Comparison of ENCODE assay signal across 8 cellular contexts in genomic region chr9:81687521-81688261, GRCh38. TPM values are rescaled to one million over a fixed set of nuclear protein-coding genes. Genes with fewer than 3 reads are reported as not detected.
DNase-seq lines count a peak whose midpoint lies in the region; ATAC-seq and TF ChIP-seq lines count a peak whose summit lies in the region.

No MANE protein-coding gene starts in this region.

- no peaks in the 10 kb centered on the region for H3K9me3 ChIP-seq in gastroesophageal sphincter

- TF ChIP-seq EP300 in gastroesophageal sphincter (IDR thresholded peaks at IDR 0.05) = no peak

- POLR2A ChIA-PET in activated B cell treated with CpG ODN at 0.5 μM for 24 hours (lab: Charles Lee) = interaction anchor here (1.0 to 2.7 kb wide), 2 partner anchors 14 to 33 kb away, joined by 7 to 22 read pairs; no protein-coding TSS in a partner anchor

- CTCF ChIA-PET in activated B cell treated with CpG ODN at 0.5 μM for 24 hours (lab: Charles Lee) = interaction anchor here (0.7 to 9.3 kb wide), 6 partner anchors 15 to 457 kb away, joined by 3 to 128 read pairs (median 8); no protein-coding TSS in a partner anchor

- H3K36me3 ChIP-seq in gastroesophageal sphincter = peaks cover 0 to 10% of the 10 kb centered on the region in 2 donors

- peak overlapping the region; percentile 70 to 73 for H3K4me3 ChIP-seq in gastroesophageal sphincter

- no peak for DNase-seq in T-helper 2 cell treated with Interferon-gamma antibody and Interleukin-4, amounts not matched to agents 5 μg/mL and 100 μg/mL, for 36 hours (ENCODE audit: low spot score)
- DNase-seq in T-helper 2 cell (no peak), activated B cell treated with CpG ODN at 0.5 μM for 24 hours (peak; percentile 40), occipital lobe (lab: John Stamatoyannopoulos, UW) (peak; percentile 23), NCI-H774 (lab: John Stamatoyannopoulos, UW) (no peak)
- DNase-seq in effector memory CD8-positive, alpha-beta T cell = no peak

- peak overlapping the region; percentile 80 to 98 (median 94) for H3K27ac ChIP-seq in gastroesophageal sphincter

- no peaks in the 10 kb centered on the region for H3K9me3 Mint-ChIP-seq in T-helper 2 cell treated with Interferon-gamma antibody and Interleukin-4, amounts not matched to agents 5 μg/mL and 100 μg/mL, for 36 hours
- H3K9me3 Mint-ChIP-seq in activated B cell treated with CpG ODN at 0.5 μM for 24 hours = no peaks in the 10 kb centered on the region
- H3K9me3 Mint-ChIP-seq in effector memory CD8-positive, alpha-beta T cell = peaks cover 0 to 2% of the 10 kb centered on the region in 2 donors

- H3K4me3 Mint-ChIP-seq in T-helper 2 cell treated with Interferon-gamma antibody and Interleukin-4, amounts not matched to agents 5 μg/mL and 100 μg/mL, for 36 hours = peak overlapping the region; percentile 67
- no peak overlapping the region for H3K4me3 Mint-ChIP-seq in activated B cell treated with CpG ODN at 0.5 μM for 24 hours
- H3K4me3 Mint-ChIP-seq in effector memory CD8-positive, alpha-beta T cell = no peak overlapping the region

- intact Hi-C loops in activated B cell treated with CpG ODN at 0.5 μM for 24 hours (cut with micrococcal nuclease) = loop anchor here (1.0 to 5.0 kb wide), 10 partner anchors 10 to 1875 kb away; no protein-coding TSS in a partner anchor

- 0% methylated on average over 3 to 11 of the region's 51 CpGs for WGBS in gastroesophageal sphincter (ENCODE audit: low coverage in 1 of 2), 2 donors

- TF ChIP-seq CTCF in activated B cell treated with CpG ODN at 0.5 μM for 24 hours (IDR thresholded peaks at IDR 0.05) (no peak), gastroesophageal sphincter (IDR thresholded peaks at IDR 0.05) (no peak)

- peak overlapping the region; percentile 41 for H3K27ac Mint-ChIP-seq in T-helper 2 cell treated with Interferon-gamma antibody and Interleukin-4, amounts not matched to agents 5 μg/mL and 100 μg/mL, for 36 hours
- peak overlapping the region; percentile 78 for H3K27ac Mint-ChIP-seq in activated B cell treated with CpG ODN at 0.5 μM for 24 hours
- peak overlapping the region in 1 of 2 donors; percentile 57 for H3K27ac Mint-ChIP-seq in effector memory CD8-positive, alpha-beta T cell

- peaks cover 27% of the 10 kb centered on the region for H3K27me3 Mint-ChIP-seq in T-helper 2 cell treated with Interferon-gamma antibody and Interleukin-4, amounts not matched to agents 5 μg/mL and 100 μg/mL, for 36 hours (ENCODE audit: low read depth)
- no peaks in the 10 kb centered on the region for H3K27me3 Mint-ChIP-seq in activated B cell treated with CpG ODN at 0.5 μM for 24 hours
- peaks cover 0 to 9% of the 10 kb centered on the region in 2 donors for H3K27me3 Mint-ChIP-seq in effector memory CD8-positive, alpha-beta T cell

- peaks cover 2% of the 10 kb centered on the region for H3K36me3 Mint-ChIP-seq in T-helper 2 cell treated with Interferon-gamma antibody and Interleukin-4, amounts not matched to agents 5 μg/mL and 100 μg/mL, for 36 hours (ENCODE audit: low read depth)
- peaks cover 9% of the 10 kb centered on the region for H3K36me3 Mint-ChIP-seq in activated B cell treated with CpG ODN at 0.5 μM for 24 hours (ENCODE audit: low read depth)
- peaks cover 11% of the 10 kb centered on the region for H3K36me3 Mint-ChIP-seq in effector memory CD8-positive, alpha-beta T cell (ENCODE audit: insufficient read depth)

- H3K4me1 ChIP-seq in gastroesophageal sphincter = peaks cover 0 to 51% (median 18%) of the 10 kb centered on the region in 3 donors

- no peak for TF ChIP-seq POLR2A in gastroesophageal sphincter (IDR thresholded peaks at IDR 0.05)

- H3K4me1 Mint-ChIP-seq in T-helper 2 cell treated with Interferon-gamma antibody and Interleukin-4, amounts not matched to agents 5 μg/mL and 100 μg/mL, for 36 hours (ENCODE audit: low read depth) = peaks cover 6% of the 10 kb centered on the region
- H3K4me1 Mint-ChIP-seq in activated B cell treated with CpG ODN at 0.5 μM for 24 hours = peaks cover 10% of the 10 kb centered on the region
- peaks cover 4 to 8% of the 10 kb centered on the region in 2 donors for H3K4me1 Mint-ChIP-seq in effector memory CD8-positive, alpha-beta T cell (ENCODE audit: low read depth in 2 of 2)

- ATAC-seq in activated B cell treated with CpG ODN at 0.5 μM for 24 hours (ENCODE audit: low read depth) (no peak), gastroesophageal sphincter (no peak), HG02678 (IDR thresholded peaks at IDR 0.05; ENCODE audit: unreplicated experiment) (no peak)
- no peak for ATAC-seq in effector memory CD8-positive, alpha-beta T cell (replicated peaks)

- no peaks in the 10 kb centered on the region for H3K27me3 ChIP-seq in gastroesophageal sphincter

RNA-seq across cellular contexts. Expression of gene TLE1, which starts 1.7 kb away (rescaled TPM):
- total RNA-seq in activated B cell treated with CpG ODN at 0.5 μM for 24 hours (15.6 and 16.3 TPM in 2 replicates), gastroesophageal sphincter (10 to 100 TPM; 43.6 to 86.2 (median 68.2) TPM), occipital lobe (49.4 TPM)

Comparison
In these comparisons a context has a peak if more than half of its experiments do, and no peak if none do; other contexts are left out.
1. DNase-seq: peak in activated B cell treated with CpG ODN at 0.5 μM for 24 hours (single experiment) and occipital lobe (single experiment); none in T-helper 2 cell treated with Interferon-gamma antibody and Interleukin-4, amounts not matched to agents 5 μg/mL and 100 μg/mL, for 36 hours (single experiment), T-helper 2 cell (0 of 5), effector memory CD8-positive, alpha-beta T cell (0 of 3) and NCI-H774 (single experiment).